23 cellular contexts compared by ENCODE assay signal in genomic region chr11:31560842-31561476, GRCh38.
"Had no signal": no experiment of that assay in that cellular context is flagged by ENCODE, and none has a peak within 500 bp of the region (broad histone marks: within the 10 kb centered on the region; RNA-seq: fewer than 3 reads in every experiment).

No MANE protein-coding gene starts in this region.

- H3K36me3 ChIP-seq: gastrocnemius medialis, ovary, sigmoid colon, thoracic aorta, tibial nerve, upper lobe of left lung had no signal

- ATAC-seq: effector memory CD8-positive, alpha-beta T cell; esophagus mucosa; gastrocnemius medialis; left lobe of liver; psoas muscle; right cardiac atrium; stimulated activated naive B cell treated with anti-CD40 and anti-IgM and Interleukin-4, amounts not matched to agents 10 μg/mL and 1 μg/mL and 100 μg/mL, for 72 hours had no signal

- H3K4me3 ChIP-seq: gastrocnemius medialis, lung, ovary, psoas muscle, sigmoid colon, spleen, thoracic aorta, tibial nerve, upper lobe of left lung had no signal

- H3K27me3 ChIP-seq: gastrocnemius medialis, ovary, sigmoid colon, spleen, tibial nerve, upper lobe of left lung had no signal

- H3K27ac ChIP-seq: gastrocnemius medialis, ovary, psoas muscle, sigmoid colon, spleen, thoracic aorta, tibial nerve, upper lobe of left lung had no signal

- DNase-seq: cortex of kidney; effector memory CD8-positive, alpha-beta T cell; foreskin fibroblast; gastrocnemius medialis; head of caudate nucleus; natural killer cell; occipital lobe; ovary; posterior cingulate gyrus; psoas muscle; right cardiac atrium; sigmoid colon; spleen; stimulated activated CD4-positive, alpha-beta T cell treated with anti-CD3 and anti-CD28 coated beads, Interleukin-4, amount 100 ng/mL, for 4 hours; stimulated activated naive B cell treated with anti-CD40 and anti-IgM and Interleukin-4, amounts not matched to agents 10 μg/mL and 1 μg/mL and 100 μg/mL, for 72 hours; upper lobe of left lung had no signal

- H3K9me3 ChIP-seq: gastrocnemius medialis, ovary, sigmoid colon, thoracic aorta, upper lobe of left lung had no signal

- FAIRE-seq: keratinocyte, urothelium cell line had no signal
